Comparison of ENCODE assay signal across 1 cellular context in the genomic region with DNA sequence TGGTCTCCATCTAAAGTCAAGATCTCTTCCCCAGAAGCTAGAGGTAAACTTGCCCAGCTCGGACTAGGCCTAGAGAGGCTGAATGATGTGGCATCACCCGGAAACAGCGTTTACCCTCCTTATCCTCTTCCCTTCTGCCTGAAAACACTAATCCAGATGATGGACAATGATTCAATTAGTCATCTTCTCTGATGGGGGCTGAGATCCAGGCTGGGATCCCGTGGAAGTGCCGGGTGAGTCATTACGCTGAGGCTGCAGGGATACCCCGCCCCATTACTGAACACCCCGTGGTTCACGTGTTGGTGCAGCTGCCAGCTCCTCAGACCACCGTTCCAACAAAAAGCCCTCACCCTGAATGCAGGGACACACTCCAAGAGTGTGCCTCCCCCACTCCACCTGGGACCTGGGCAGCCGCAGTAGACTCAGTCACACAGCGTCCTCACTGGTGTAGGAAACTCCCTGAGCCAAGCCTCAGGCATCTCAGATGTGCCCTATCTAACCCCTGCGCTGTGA.
TF ChIP-seq lines count a peak whose summit lies in the region.

No MANE protein-coding gene starts in this region.

TF ChIP-seq in HepG2, 621 proteins besides CTCF, POLR2A, EP300 and RAD21:
- no peak for TF ChIP-seq ZNF788 (CRISPR knock-in tag; IDR thresholded peaks at IDR 0.05; ENCODE audit: borderline replicate concordance)
- peak; percentile 83 for TF ChIP-seq FOSL2 (CRISPR knock-in tag; IDR thresholded peaks at IDR 0.05)
- 0 out of 2 replicates have a peak, but pooled peaks have one; percentile 26 for TF ChIP-seq ZFX (CRISPR knock-in tag; IDR thresholded peaks at IDR 0.05; ENCODE audit: low read depth)
- TF ChIP-seq, protein P1, sequence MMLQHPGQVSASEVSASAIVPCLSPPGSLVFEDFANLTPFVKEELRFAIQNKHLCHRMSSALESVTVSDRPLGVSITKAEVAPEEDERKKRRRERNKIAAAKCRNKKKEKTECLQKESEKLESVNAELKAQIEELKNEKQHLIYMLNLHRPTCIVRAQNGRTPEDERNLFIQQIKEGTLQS (CRISPR knock-in tag; IDR thresholded peaks at IDR 0.05) = 0 out of 2 replicates have a peak, but pooled peaks have one; percentile 20
- TF ChIP-seq AGO2 (optimal IDR thresholded peaks at IDR 0.05; ENCODE audit: low read depth, low read length) = peak; percentile 39
- 0 out of 2 replicates have a peak, but pooled peaks have one; percentile 6 for TF ChIP-seq HMG20A (CRISPR knock-in tag; IDR thresholded peaks at IDR 0.05; ENCODE audit: borderline replicate concordance)
- TF ChIP-seq AGO1 (IDR thresholded peaks at IDR 0.05; ENCODE audit: low read depth, low read length, poor library complexity, severe bottlenecking) = peak; percentile 9
- TF ChIP-seq EED (CRISPR knock-in tag; IDR thresholded peaks at IDR 0.05) = no peak
TF ChIP-seq in HepG2: peak in this region for 6.
